ENCODE assay signal across 20 cellular contexts in the genomic region with DNA sequence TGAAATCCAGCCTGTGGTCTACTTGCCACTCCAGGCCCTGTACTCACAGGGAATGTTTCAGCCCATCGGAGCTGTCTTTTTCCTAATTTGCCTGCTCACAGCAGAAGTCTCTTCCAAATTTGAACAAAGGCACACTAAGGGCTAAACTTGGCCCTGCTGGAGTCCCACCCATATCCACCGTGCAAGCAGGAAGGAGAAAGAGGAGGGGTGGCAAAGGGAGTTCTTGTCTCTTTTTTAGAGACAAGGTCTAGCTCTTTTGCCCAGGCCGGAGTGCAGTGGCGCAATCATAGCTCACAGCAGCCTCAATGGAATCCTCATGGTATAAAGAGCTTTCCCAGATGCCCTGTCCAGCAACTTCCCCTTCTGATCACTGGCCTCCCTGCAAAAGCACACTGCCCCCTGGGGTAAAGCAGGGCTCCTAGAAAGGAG. TPM values are rescaled to one million over a fixed set of nuclear protein-coding genes. Genes with fewer than 3 reads are reported as not detected.
DNase-seq lines count a peak whose midpoint lies in the region; TF ChIP-seq lines count a peak whose summit lies in the region.
"Had no signal": no experiment of that assay in that cellular context is flagged by ENCODE, and none has a peak within 500 bp of the region (broad histone marks: within the 10 kb centered on the region; RNA-seq: fewer than 3 reads in every experiment).

No MANE protein-coding gene starts in this region.

- TF ChIP-seq CTCF in DOHH2 (IDR thresholded peaks at IDR 0.05; ENCODE audit: low read depth, low read length, poor library complexity, severe bottlenecking) (peak; percentile 16), HFF-Myc (IDR thresholded peaks at IDR 0.05; ENCODE audit: low read depth, low read length, missing control alignments) (peak; percentile 23), cardiac fibroblast (IDR thresholded peaks at IDR 0.05; ENCODE audit: low read depth, low read length) (no peak)

- H3K27ac ChIP-seq in DOHH2 (ENCODE audit: low read depth, low read length) (no peak overlapping the region), mesendoderm (ENCODE audit: low read depth, low read length) (no peak overlapping the region)
- H3K27ac ChIP-seq: esophagus muscularis mucosa, hepatocyte, HL-60 had no signal

- H3K27me3 ChIP-seq in DOHH2 (ENCODE audit: control insufficient read depth, low read length) (no peaks in the 10 kb centered on the region), mesendoderm (ENCODE audit: insufficient read depth, low read length, poor library complexity) (no peaks in the 10 kb centered on the region)
- H3K27me3 ChIP-seq: esophagus muscularis mucosa, hepatocyte had no signal

- H3K36me3 ChIP-seq in DOHH2 (ENCODE audit: control insufficient read depth, low read length), result no peaks in the 10 kb centered on the region
- no peaks in the 10 kb centered on the region for H3K36me3 ChIP-seq in mesendoderm (ENCODE audit: control insufficient read depth, insufficient read depth, low read length)
- H3K36me3 ChIP-seq: esophagus muscularis mucosa had no signal

- H4K5ac ChIP-seq in mesendoderm (ENCODE audit: low read length), result no peak overlapping the region

- H4K8ac ChIP-seq in mesendoderm (ENCODE audit: low read depth, low read length), result no peak overlapping the region

- H3K79me2 ChIP-seq in DOHH2 (ENCODE audit: control insufficient read depth, low read length) (no peaks in the 10 kb centered on the region), mesendoderm (ENCODE audit: control insufficient read depth, insufficient read depth, low read length) (no peaks in the 10 kb centered on the region)
- H3K79me2 ChIP-seq: hepatocyte had no signal

- intact Hi-C loops in head of caudate nucleus (cut with DNase I), result no loop called here

- H4K20me1 ChIP-seq in DOHH2 (ENCODE audit: control insufficient read depth, insufficient read depth, low read depth, low read length), result no peaks in the 10 kb centered on the region

- H2BK15ac ChIP-seq in mesendoderm (replicated peaks; ENCODE audit: low read depth), result no peak overlapping the region

- no peak overlapping the region for H2BK5ac ChIP-seq in mesendoderm (ENCODE audit: low read length)

- no CpG with 5 or more reads among the region's 4 CpGs for whole genome bisulfite sequencing in mesendoderm (ENCODE audit: extremely low coverage, insufficient coverage, low lambda C conversion rate)

- no peak overlapping the region for H3K9ac ChIP-seq in mesendoderm (ENCODE audit: low read length)

- no peak overlapping the region for H2AK5ac ChIP-seq in mesendoderm (ENCODE audit: low read length)

- H3K9me3 ChIP-seq in DOHH2 (ENCODE audit: control insufficient read depth, insufficient read depth, low read length), result no peaks in the 10 kb centered on the region
- H3K9me3 ChIP-seq: Caco-2, esophagus muscularis mucosa had no signal

- H3K23ac ChIP-seq in mesendoderm (ENCODE audit: low read length), result no peak overlapping the region

- H3K4me2 ChIP-seq in DOHH2 (ENCODE audit: low read length), result no peak overlapping the region
- H3K4me2 ChIP-seq in mesendoderm (ENCODE audit: low read length), result no peak overlapping the region
- H3K4me2 ChIP-seq: hepatocyte had no signal

- no peaks in the 10 kb centered on the region for H3K79me1 ChIP-seq in mesendoderm (ENCODE audit: low read length)

- H3K9me2 ChIP-seq in DOHH2 (replicated peaks; ENCODE audit: control insufficient read depth, low read length), result no peaks in the 10 kb centered on the region

- no peak overlapping the region for H3K4me3 ChIP-seq in DOHH2 (ENCODE audit: low read length)
- no peak overlapping the region for H3K4me3 ChIP-seq in HFF-Myc (replicated peaks; ENCODE audit: low read depth, low read length)
- H3K4me3 ChIP-seq in cardiac fibroblast (replicated peaks in 1 of 2; ENCODE audit: low read depth in 2 of 2, low read length in 2 of 2), result no peak overlapping the region
- H3K4me3 ChIP-seq in mesendoderm (ENCODE audit: low read length), result no peak overlapping the region
- H3K4me3 ChIP-seq: esophagus muscularis mucosa, hepatocyte had no signal

- DNase-seq in HFF-Myc (ENCODE audit: extremely low read depth, low read depth) (no peak), cardiac fibroblast (ENCODE audit: low read depth in 2 of 2) (peak; percentile 13 to 52), mesendoderm (peak; percentile 37), NCI-H526 (lab: John Stamatoyannopoulos, UW) (no peak), DMS153 treated with DMSO at 0.1 percent for 48 hours (lab: John Stamatoyannopoulos, UW; ENCODE audit: unreplicated experiment) (no peak), head of caudate nucleus (no peak)
- no peak for DNase-seq in stimulated activated naive CD4-positive, alpha-beta T cell treated with Interleukin-2 at 50 U/mL for 16 hours (lab: John Stamatoyannopoulos, UW)
- DNase-seq: cerebellar nuclear complex; effector CD8-positive, alpha-beta T cell; naive thymus-derived CD8-positive, alpha-beta T cell; NCI-H1048; NCI-H2029 treated with DMSO at 0.1 percent for 48 hours; stimulated activated CD4-positive, alpha-beta T cell treated with anti-CD3 and anti-CD28 coated beads, Interleukin-1b, Interleukin-23, amount 100 ng/mL, for 48 hours; stimulated activated naive CD8-positive, alpha-beta T cell treated with anti-CD3 and anti-CD28 coated beads, Interleukin-15, Interleukin-2, amounts not matched to agents 100 U/mL and 50 U/mL, for 24 hours had no signal

- peaks cover 60% of the 10 kb centered on the region for H3K4me1 ChIP-seq in DOHH2 (ENCODE audit: control insufficient read depth, low read length)
- no peaks in the 10 kb centered on the region for H3K4me1 ChIP-seq in mesendoderm (ENCODE audit: control insufficient read depth, low read depth, low read length)
- H3K4me1 ChIP-seq: esophagus muscularis mucosa had no signal

- H3F3A ChIP-seq in DOHH2 (ENCODE audit: control insufficient read depth, insufficient read depth), result peaks cover 3% of the 10 kb centered on the region; the same call in 1 of the 2 replicates

- H2BK120ac ChIP-seq in mesendoderm (ENCODE audit: low read depth, low read length), result no peak overlapping the region

- no peak overlapping the region for H3K4ac ChIP-seq in mesendoderm (ENCODE audit: low read depth, low read length)

- no peak overlapping the region for H3K18ac ChIP-seq in mesendoderm (ENCODE audit: low read length)

- peak overlapping the region; percentile 31 for H3K56ac ChIP-seq in mesendoderm (ENCODE audit: low read length)

RNA-seq across cellular contexts. Expression of a gene that starts 2.7 kb away (rescaled TPM):
- 1.9 TPM for polyA plus RNA-seq in mesendoderm (2013, experiment 1 of 2)
- 2.6 TPM for polyA plus RNA-seq in mesendoderm (2013, experiment 2 of 2)
- polyA plus RNA-seq: hepatocyte; IgD-negative memory B cell; naive thymus-derived CD8-positive, alpha-beta T cell had no signal

RNA-seq across cellular contexts. Expression of a gene that starts 7.6 kb away (rescaled TPM):
- polyA plus RNA-seq in mesendoderm (2013, experiment 1 of 2), result not detected
- not detected for polyA plus RNA-seq in mesendoderm (2013, experiment 2 of 2)
- polyA plus RNA-seq: hepatocyte; IgD-negative memory B cell; naive thymus-derived CD8-positive, alpha-beta T cell had no signal

RNA-seq across cellular contexts. Expression of a gene that starts 10.4 kb away (rescaled TPM):
- not detected for polyA plus RNA-seq in mesendoderm (2013, experiment 1 of 2)
- polyA plus RNA-seq in mesendoderm (2013, experiment 2 of 2), result not detected
- polyA plus RNA-seq: hepatocyte; IgD-negative memory B cell; naive thymus-derived CD8-positive, alpha-beta T cell had no signal

RNA-seq across cellular contexts. Expression of a gene that starts 14.7 kb away (rescaled TPM):
- not detected for polyA plus RNA-seq in mesendoderm (2013, experiment 1 of 2)
- not detected for polyA plus RNA-seq in mesendoderm (2013, experiment 2 of 2)
- polyA plus RNA-seq: hepatocyte; IgD-negative memory B cell; naive thymus-derived CD8-positive, alpha-beta T cell had no signal

RNA-seq across cellular contexts. Expression of a gene that starts 27.8 kb away (rescaled TPM):
- 62.9 TPM for polyA plus RNA-seq in mesendoderm (2013, experiment 1 of 2)
- 59.7 TPM for polyA plus RNA-seq in mesendoderm (2013, experiment 2 of 2)

Comparison
In these comparisons a context has a peak if more than half of its experiments do, and no peak if none do; other contexts are left out.
1. DNase-seq: peak in cardiac fibroblast (2 of 2) and mesendoderm (single experiment); none in HFF-Myc (single experiment), NCI-H526 (0 of 2), stimulated activated naive CD4-positive, alpha-beta T cell treated with Interleukin-2 at 50 U/mL for 16 hours (single experiment), DMS153 treated with DMSO at 0.1 percent for 48 hours (single experiment) and head of caudate nucleus (0 of 42).